In the genomic region with DNA sequence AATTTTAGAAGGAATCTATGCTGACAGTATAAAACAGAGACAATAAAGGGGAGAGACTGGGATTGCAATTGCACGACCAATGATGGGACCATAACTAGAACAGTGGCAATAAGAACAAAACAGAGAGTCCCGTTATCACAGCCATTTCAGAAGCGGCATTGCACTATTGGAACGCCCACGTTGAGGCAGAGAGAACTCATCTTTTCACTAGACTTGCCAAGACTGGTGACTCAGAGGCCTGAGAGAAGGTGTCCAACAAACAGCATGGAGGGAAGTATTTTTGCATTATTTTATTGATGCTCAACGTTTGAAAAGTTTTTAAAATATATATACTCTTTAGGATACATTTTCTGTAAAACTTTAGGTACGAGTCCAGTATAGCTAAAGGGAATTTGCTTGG, we compare ENCODE assay signal across 1 cellular context.
TF ChIP-seq lines count a peak whose summit lies in the region.

No MANE protein-coding gene starts in this region.

TF ChIP-seq in IMR-90, 13 proteins besides CTCF, POLR2A, EP300 and RAD21:
- TF ChIP-seq, protein P1, sequence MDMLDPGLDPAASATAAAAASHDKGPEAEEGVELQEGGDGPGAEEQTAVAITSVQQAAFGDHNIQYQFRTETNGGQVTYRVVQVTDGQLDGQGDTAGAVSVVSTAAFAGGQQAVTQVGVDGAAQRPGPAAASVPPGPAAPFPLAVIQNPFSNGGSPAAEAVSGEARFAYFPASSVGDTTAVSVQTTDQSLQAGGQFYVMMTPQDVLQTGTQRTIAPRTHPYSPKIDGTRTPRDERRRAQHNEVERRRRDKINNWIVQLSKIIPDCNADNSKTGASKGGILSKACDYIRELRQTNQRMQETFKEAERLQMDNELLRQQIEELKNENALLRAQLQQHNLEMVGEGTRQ (IDR thresholded peaks at IDR 0.05; ENCODE audit: low read depth, low read length): no peak
- no peak for TF ChIP-seq MAFK (IDR thresholded peaks at IDR 0.05; ENCODE audit: low read depth, low read length)
- TF ChIP-seq CEBPB (IDR thresholded peaks at IDR 0.05; ENCODE audit: low read depth, low read length): no peak
- TF ChIP-seq BHLHE40 (IDR thresholded peaks at IDR 0.05; ENCODE audit: low read depth, low read length): no peak
- TF ChIP-seq ELK1 (IDR thresholded peaks at IDR 0.05; ENCODE audit: borderline replicate concordance, low read depth, low read length): no peak
- TF ChIP-seq MAZ (IDR thresholded peaks at IDR 0.05; ENCODE audit: borderline replicate concordance, low read depth, low read length): no peak
- TF ChIP-seq RCOR1 (IDR thresholded peaks at IDR 0.05; ENCODE audit: insufficient replicate concordance, low read length): no peak
- TF ChIP-seq MXI1 (IDR thresholded peaks at IDR 0.05; ENCODE audit: borderline replicate concordance, low read depth, low read length): no peak
- no peak for TF ChIP-seq RFX5 (IDR thresholded peaks at IDR 0.05; ENCODE audit: low read depth, low read length)
- no peak for TF ChIP-seq NFE2L2 (IDR thresholded peaks at IDR 0.05; ENCODE audit: low read depth, low read length)
